ENCODE assay signal across 18 cellular contexts in the genomic region with DNA sequence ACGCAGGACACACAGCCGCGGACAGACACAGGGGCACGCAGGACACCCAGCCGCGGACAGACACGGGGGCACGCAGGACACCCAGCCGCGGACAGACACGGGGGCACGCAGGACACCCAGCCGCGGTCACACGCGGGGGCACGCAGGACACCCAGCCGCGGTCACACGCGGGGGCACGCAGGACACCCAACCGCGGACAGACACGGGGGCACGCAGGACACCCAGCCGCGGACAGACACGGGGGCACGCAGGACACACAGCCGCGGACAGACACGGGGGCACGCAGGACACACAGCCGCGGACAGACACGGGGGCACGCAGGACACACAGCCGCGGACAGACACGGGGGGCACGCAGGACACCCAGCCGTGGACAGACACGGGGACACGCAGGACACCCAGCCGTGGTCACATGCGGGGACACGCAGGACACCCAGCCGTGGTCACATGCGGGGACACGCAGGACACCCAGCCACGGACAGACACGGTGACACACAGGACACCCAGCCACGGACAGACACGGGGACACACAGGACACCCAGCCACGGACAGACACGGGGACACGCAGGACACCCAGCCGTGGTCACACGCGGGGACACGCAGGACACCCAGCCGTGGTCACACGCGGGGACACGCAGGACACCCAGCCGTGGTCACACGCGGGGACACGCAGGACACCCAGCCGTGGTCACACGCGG. TPM values are rescaled to one million over a fixed set of nuclear protein-coding genes. Genes with fewer than 3 reads are reported as not detected.
"Had no signal": no experiment of that assay in that cellular context is flagged by ENCODE, and none has a peak within 500 bp of the region (broad histone marks: within the 10 kb centered on the region; RNA-seq: fewer than 3 reads in every experiment).

No MANE protein-coding gene starts in this region.

RNA-seq across cellular contexts. Expression of gene CFAP74, which starts 21.8 kb away (rescaled TPM):
- total RNA-seq: activated naive CD4-positive, alpha-beta T cell treated with anti-CD3 and anti-CD28 coated beads for 36 hours; activated naive CD4-positive, alpha-beta T cell treated with anti-CD3 and anti-CD28 coated beads, Interleukin-2, amount 50 U/mL, for 72 hours; activated naive CD8-positive, alpha-beta T cell treated with anti-CD3 and anti-CD28 coated beads, Interleukin-2, amount 10 ng/mL, durations not matched to agents 7 days and 5 days; activated T-cell treated with anti-CD3 and anti-CD28 coated beads, Interleukin-2, amount 50 U/mL, for 4 hours; activated T-cell treated with anti-CD3 and anti-CD28 coated beads, Interleukin-2, amount 50 U/mL, for 72 hours; activated T-helper 1 cell treated with anti-CD3 and anti-CD28 coated beads, Interleukin-12 subunit alpha, Interleukin-12 subunit beta, Interleukin-2, Interleukin-4 antibody, amounts not matched to agents 30 ng/mL and 10 ng/mL and 1 ng/mL, durations not matched to agents 14 hours and 24 hours and 36 hours; activated T-helper 17 cell treated with anti-CD3 and anti-CD28 coated beads, Interleukin-2, amount 50 U/mL, for 72 hours; activated T-helper 2 cell treated with anti-CD3 and anti-CD28 coated beads, Interferon-gamma antibody, Interleukin-2, Interleukin-4, amounts not matched to agents 10 μg/mL and 5 μg/mL and 100 μg/mL, durations not matched to agents 14 hours and 24 hours and 36 hours; ascending aorta; astrocyte; bronchial epithelial cell; cardiac septum; chondrocyte had no signal
- polyA plus RNA-seq: aorta had no signal

RNA-seq across cellular contexts. Expression of gene GABRD, which starts 37.4 kb away (rescaled TPM):
- total RNA-seq: activated naive CD4-positive, alpha-beta T cell treated with anti-CD3 and anti-CD28 coated beads for 36 hours; activated naive CD4-positive, alpha-beta T cell treated with anti-CD3 and anti-CD28 coated beads, Interleukin-2, amount 50 U/mL, for 72 hours; activated naive CD8-positive, alpha-beta T cell treated with anti-CD3 and anti-CD28 coated beads for 36 hours; activated naive CD8-positive, alpha-beta T cell treated with anti-CD3 and anti-CD28 coated beads, Interleukin-2, amount 10 ng/mL, durations not matched to agents 7 days and 5 days; activated T-cell treated with anti-CD3 and anti-CD28 coated beads, Interleukin-2, amount 50 U/mL, for 4 hours; activated T-cell treated with anti-CD3 and anti-CD28 coated beads, Interleukin-2, amount 50 U/mL, for 72 hours; activated T-helper 17 cell treated with anti-CD3 and anti-CD28 coated beads, Interleukin-2, amount 50 U/mL, for 72 hours; activated T-helper 2 cell treated with anti-CD3 and anti-CD28 coated beads, Interferon-gamma antibody, Interleukin-2, Interleukin-4, amounts not matched to agents 10 μg/mL and 5 μg/mL and 100 μg/mL, durations not matched to agents 14 hours and 24 hours and 36 hours; ascending aorta; astrocyte; body of pancreas; breast epithelium; bronchial epithelial cell; cardiac muscle cell; chondrocyte had no signal
- polyA plus RNA-seq: aorta, cardiac muscle cell had no signal
